In the genomic region with DNA sequence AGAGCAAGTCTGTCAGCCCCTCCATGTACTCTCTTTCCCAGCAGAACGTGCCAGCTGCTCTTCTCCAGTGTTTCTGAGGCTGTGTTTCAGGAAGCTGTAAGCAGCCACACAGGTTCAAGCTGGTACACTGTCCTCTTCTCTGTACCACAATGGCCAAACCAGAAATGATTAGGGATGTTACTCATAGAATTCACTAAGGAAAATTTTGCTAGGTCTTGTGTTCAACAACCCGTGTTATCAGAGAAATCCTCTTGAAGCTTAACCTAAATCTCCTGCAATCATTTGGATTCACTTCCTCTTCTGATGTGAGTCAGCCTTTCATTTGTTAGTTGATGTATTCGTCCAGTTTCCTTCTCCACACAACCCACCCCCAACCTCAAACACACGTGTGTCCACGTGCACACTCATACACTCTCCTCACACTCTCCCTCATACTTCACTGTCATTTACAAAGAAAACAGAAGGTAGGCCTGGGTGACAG, we compare ENCODE assay signal across 8 cellular contexts.
DNase-seq lines count a peak whose midpoint lies in the region; ATAC-seq and FAIRE-seq lines count a peak whose summit lies in the region.

No MANE protein-coding gene starts in this region.

- FAIRE-seq in GM18507 (lab: Jason Lieb, UNC) (peak; percentile 73), frontal cortex (lab: Jason Lieb, UNC) (no peak)

- no peaks in the 10 kb centered on the region for H3K4me1 ChIP-seq in aorta (ENCODE audit: control insufficient read depth in 1 of 2, insufficient read depth in 2 of 2, low read length in 2 of 2)

- WGBS in aorta, 2 donors: 70 to 77% methylated on average over 5 of the region's 5 CpGs

- ATAC-seq in GM21717 (IDR thresholded peaks at IDR 0.05; ENCODE audit: unreplicated experiment): peak; percentile 97
- ATAC-seq in left colon: peak; percentile 59
- ATAC-seq in aorta (ENCODE audit: low FRiP score): no peak

- H3K27ac ChIP-seq in aorta (ENCODE audit: low read depth in 1 of 2, low read length in 2 of 2): no peak overlapping the region

- no peaks in the 10 kb centered on the region for H3K9me3 ChIP-seq in aorta (ENCODE audit: control insufficient read depth, low read length)

- H3K27me3 ChIP-seq in aorta (ENCODE audit: control insufficient read depth in 1 of 2, insufficient read depth in 2 of 2, low read length in 1 of 2): no peaks in the 10 kb centered on the region

- intact Hi-C loops in left colon (cut with DNase I, micrococcal nuclease): loop anchor here in 1 of 2 donors (10.0 kb wide), 1 partner anchor 61 kb away; a partner anchor contains a TSS
- intact Hi-C loops in aorta (cut with DNase I): no loop called here

- no peak overlapping the region for H3K4me3 ChIP-seq in aorta (ENCODE audit: low read length in 2 of 2)

- peaks cover 0 to 6% of the 10 kb centered on the region in 2 donors for H3K36me3 ChIP-seq in aorta (ENCODE audit: control insufficient read depth in 1 of 2, insufficient read depth in 2 of 2, low read length in 1 of 2)

- DNase-seq in GM18507 (ENCODE audit: extremely low spot score, insufficient read length, low read depth) (peak; percentile 28), Kasumi-1 (lab: John Stamatoyannopoulos, UW) (peak; percentile 97 to 98), left colon (no peak), frontal cortex (ENCODE audit: low spot score in 2 of 2) (no peak), aorta (no peak), GM19238 (ENCODE audit: insufficient read length, low spot score) (no peak), NCI-H146 (lab: John Stamatoyannopoulos, UW) (no peak)

Comparison
In these comparisons a context has a peak if more than half of its experiments do, and no peak if none do; other contexts are left out.
1. DNase-seq: peak in GM18507 (single experiment) and Kasumi-1 (2 of 2); none in left colon (0 of 2), frontal cortex (0 of 2), aorta (0 of 2), GM19238 (single experiment) and NCI-H146 (single experiment).